ENCODE assay signal across 23 cellular contexts in the genomic region with DNA sequence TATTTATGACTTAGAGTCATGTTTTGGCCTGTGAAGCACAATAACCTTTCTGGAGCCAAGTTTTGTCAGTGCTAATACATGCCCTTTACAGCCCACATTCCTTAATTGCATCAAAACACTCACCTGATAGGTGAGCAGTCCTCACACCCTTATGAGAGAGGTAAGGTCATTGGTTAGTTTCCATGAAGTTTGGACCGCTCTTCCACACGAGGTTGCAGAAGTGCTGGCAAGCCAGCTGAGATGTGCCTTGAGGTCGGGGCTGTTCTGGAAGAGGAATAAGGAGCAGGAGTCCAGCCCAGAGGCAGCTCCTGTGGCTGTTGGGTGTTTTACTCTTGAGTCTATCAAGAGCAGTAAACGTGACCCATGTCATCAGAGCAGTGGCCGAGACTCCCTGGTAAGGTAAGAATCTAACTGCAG.
DNase-seq lines count a peak whose midpoint lies in the region; ATAC-seq and TF ChIP-seq lines count a peak whose summit lies in the region.
"Had no signal": no experiment of that assay in that cellular context is flagged by ENCODE, and none has a peak within 500 bp of the region (broad histone marks: within the 10 kb centered on the region; RNA-seq: fewer than 3 reads in every experiment).

No MANE protein-coding gene starts in this region.

- no peak for TF ChIP-seq CTCF in liver (IDR thresholded peaks at IDR 0.05; ENCODE audit: low read depth, low read length, missing input control)
- TF ChIP-seq CTCF in right lobe of liver (IDR thresholded peaks at IDR 0.05), result no peak
- TF ChIP-seq CTCF in hepatocyte (IDR thresholded peaks at IDR 0.05; ENCODE audit: poor library complexity), result no peak
- TF ChIP-seq CTCF in vagina (IDR thresholded peaks at IDR 0.05), result no peak
- TF ChIP-seq CTCF in endodermal cell (conservative IDR thresholded peaks at IDR 0.05), result no peak

- no peak overlapping the region for H3K27ac Mint-ChIP-seq in activated T-helper 1 cell treated with anti-CD3 and anti-CD28 coated beads, Interleukin-12 subunit alpha, Interleukin-12 subunit beta, Interleukin-2, Interleukin-4 antibody, amounts not matched to agents 30 ng/mL and 10 ng/mL and 1 ng/mL, durations not matched to agents 14 hours and 24 hours and 36 hours
- H3K27ac Mint-ChIP-seq in endodermal cell, result no peak overlapping the region
- H3K27ac Mint-ChIP-seq: activated CD8-positive, alpha-beta memory T cell treated with anti-CD3 and anti-CD28 coated beads, Interleukin-2, amount 10 ng/mL, durations not matched to agents 7 days and 5 days; CD8-positive, alpha-beta T cell; neural progenitor cell; T-helper 1 cell treated with Interleukin-12 subunit alpha and Interleukin-12 subunit beta and Interleukin-4 antibody, amounts not matched to agents 30 μg/mL and 1 μg/mL, for 36 hours had no signal

- no peak overlapping the region for H3K9ac ChIP-seq in liver (ENCODE audit: low read depth in 1 of 2, low read length in 2 of 2)
- no peak overlapping the region for H3K9ac ChIP-seq in trophoblast cell (ENCODE audit: low read length)
- H3K9ac ChIP-seq in endodermal cell (ENCODE audit: extremely low read depth, low read length, poor library complexity, severe bottlenecking), result no peak overlapping the region
- H3K9ac ChIP-seq: neural progenitor cell had no signal

- H3K79me2 ChIP-seq in hepatocyte, result peaks cover 9% of the 10 kb centered on the region
- no peaks in the 10 kb centered on the region for H3K79me2 ChIP-seq in trophoblast cell (ENCODE audit: control insufficient read depth, insufficient read depth, low read length, poor library complexity)

- H3K23ac ChIP-seq in trophoblast cell (ENCODE audit: low read length), result no peak overlapping the region

- H2AFZ ChIP-seq in hepatocyte (no peak overlapping the region), trophoblast cell (ENCODE audit: insufficient read depth, low read length, poor library complexity) (no peak overlapping the region)
- H2AFZ ChIP-seq: neural progenitor cell had no signal

- no peak overlapping the region for H3K18ac ChIP-seq in trophoblast cell (ENCODE audit: low read length)

- H3K36me3 ChIP-seq in liver (ENCODE audit: control insufficient read depth in 4 of 4, insufficient read depth in 3 of 4, low read depth in 1 of 4, low read length in 3 of 4), result peaks cover 0 to 9% (median 3%) of the 10 kb centered on the region in 4 donors
- peaks cover 0 to 7% (median 3%) of the 10 kb centered on the region in 4 donors for H3K36me3 ChIP-seq in right lobe of liver
- no peaks in the 10 kb centered on the region for H3K36me3 ChIP-seq in hepatocyte (replicated peaks; ENCODE audit: insufficient read depth, low read depth)
- H3K36me3 ChIP-seq in trophoblast cell (ENCODE audit: control insufficient read depth in 1 of 2, insufficient read depth in 2 of 2, low read length in 2 of 2), result no peaks in the 10 kb centered on the region
- H3K36me3 ChIP-seq in vagina, result no peaks in the 10 kb centered on the region
- no peaks in the 10 kb centered on the region for H3K36me3 ChIP-seq in endodermal cell (ENCODE audit: control insufficient read depth, insufficient read depth, low read length)
- H3K36me3 ChIP-seq: neural progenitor cell had no signal

- no peaks in the 10 kb centered on the region for H3K27me3 ChIP-seq in liver (ENCODE audit: control insufficient read depth in 4 of 4, insufficient read depth in 4 of 4, low read length in 3 of 4)
- H3K27me3 ChIP-seq in right lobe of liver, result no peaks in the 10 kb centered on the region
- H3K27me3 ChIP-seq in hepatocyte, result no peaks in the 10 kb centered on the region
- no peaks in the 10 kb centered on the region for H3K27me3 ChIP-seq in trophoblast cell (ENCODE audit: insufficient read depth, low read length)
- no peaks in the 10 kb centered on the region for H3K27me3 ChIP-seq in vagina
- H3K27me3 ChIP-seq in endodermal cell (ENCODE audit: control insufficient read depth, insufficient read depth, low read length, poor library complexity, severe bottlenecking), result no peaks in the 10 kb centered on the region
- H3K27me3 ChIP-seq: ascending aorta, esophagus muscularis mucosa, neural progenitor cell had no signal

- peaks cover 11% of the 10 kb centered on the region for H3K4me1 Mint-ChIP-seq in activated T-helper 1 cell treated with anti-CD3 and anti-CD28 coated beads, Interleukin-12 subunit alpha, Interleukin-12 subunit beta, Interleukin-2, Interleukin-4 antibody, amounts not matched to agents 30 ng/mL and 10 ng/mL and 1 ng/mL, durations not matched to agents 14 hours and 24 hours and 36 hours (ENCODE audit: low read depth)
- H3K4me1 Mint-ChIP-seq in endodermal cell, result peaks cover 46% of the 10 kb centered on the region

- no peak for ATAC-seq in right lobe of liver
- no peak for ATAC-seq in HG02970 (IDR thresholded peaks at IDR 0.05; ENCODE audit: low FRiP score, unreplicated experiment)
- ATAC-seq: activated CD4-positive, CD25-positive, alpha-beta regulatory T cell treated with anti-CD3 and anti-CD28 coated beads, Interleukin-2, amount 50 U/mL, for 24 hours; activated CD8-positive, alpha-beta memory T cell treated with anti-CD3 and anti-CD28 coated beads, Interleukin-2, amount 10 ng/mL, durations not matched to agents 7 days and 5 days; CD8-positive, alpha-beta T cell; GM12878; HepG2 had no signal

- TF ChIP-seq POLR2A in right lobe of liver (IDR thresholded peaks at IDR 0.05) (no peak), vagina (IDR thresholded peaks at IDR 0.05) (no peak)

- H3K9me3 ChIP-seq in liver (ENCODE audit: control insufficient read depth in 4 of 4, low read length in 3 of 4) (no peaks in the 10 kb centered on the region), right lobe of liver (no peaks in the 10 kb centered on the region), hepatocyte (ENCODE audit: low read depth) (no peaks in the 10 kb centered on the region), trophoblast cell (ENCODE audit: insufficient read depth, low read depth, low read length) (no peaks in the 10 kb centered on the region), vagina (no peaks in the 10 kb centered on the region), endodermal cell (ENCODE audit: control insufficient read depth, low read length) (no peaks in the 10 kb centered on the region)
- H3K9me3 ChIP-seq: ascending aorta, esophagus muscularis mucosa, left ventricle myocardium inferior had no signal

- no peak overlapping the region for H3K4ac ChIP-seq in trophoblast cell (ENCODE audit: low read depth, low read length)

- H3K14ac ChIP-seq in trophoblast cell (ENCODE audit: low read length), result no peak overlapping the region

- H2BK12ac ChIP-seq in trophoblast cell (ENCODE audit: low read length), result peak overlapping the region; percentile 7

- H3K27me3 Mint-ChIP-seq in activated T-helper 1 cell treated with anti-CD3 and anti-CD28 coated beads, Interleukin-12 subunit alpha, Interleukin-12 subunit beta, Interleukin-2, Interleukin-4 antibody, amounts not matched to agents 30 ng/mL and 10 ng/mL and 1 ng/mL, durations not matched to agents 14 hours and 24 hours and 36 hours (ENCODE audit: insufficient read depth), result peaks cover 3% of the 10 kb centered on the region
- no peaks in the 10 kb centered on the region for H3K27me3 Mint-ChIP-seq in endodermal cell (ENCODE audit: insufficient read depth)
- H3K27me3 Mint-ChIP-seq: activated CD8-positive, alpha-beta memory T cell treated with anti-CD3 and anti-CD28 coated beads, Interleukin-2, amount 10 ng/mL, durations not matched to agents 7 days and 5 days had no signal

- no peak for TF ChIP-seq RAD21 in liver (IDR thresholded peaks at IDR 0.05)

- 77% methylated on average over 5 of the region's 5 CpGs for WGBS in liver
- WGBS in right lobe of liver (ENCODE audit: insufficient coverage, low coverage, low lambda C conversion rate, missing lambda C conversion rate), result 49% methylated on average over 2 of the region's 5 CpGs
- 82% methylated on average over 5 of the region's 5 CpGs for WGBS in hepatocyte (ENCODE audit: low lambda C conversion rate, missing lambda C conversion rate)
- WGBS in trophoblast cell (ENCODE audit: extremely low coverage, insufficient coverage, insufficient read length), result no CpG with 5 or more reads among the region's 5 CpGs
- 83 to 92% methylated on average over 3 to 5 of the region's 5 CpGs for WGBS in endodermal cell (ENCODE audit: insufficient coverage in 1 of 2, insufficient read length in 1 of 2), 2 experiments

- H4K20me1 ChIP-seq in hepatocyte (ENCODE audit: insufficient read depth, poor library complexity, severe bottlenecking), result no peaks in the 10 kb centered on the region

- H2AK5ac ChIP-seq in trophoblast cell (ENCODE audit: low read length), result no peak overlapping the region

- peak overlapping the region; percentile 15 for H4K91ac ChIP-seq in trophoblast cell (ENCODE audit: low read depth, low read length)

- intact Hi-C loops in right lobe of liver (cut with DNase I) (no loop called here), vagina (cut with DNase I) (no loop called here)
- intact Hi-C loops in activated T-helper 1 cell treated with anti-CD3 and anti-CD28 coated beads, Interleukin-12 subunit alpha, Interleukin-12 subunit beta, Interleukin-2, Interleukin-4 antibody, amounts not matched to agents 30 ng/mL and 10 ng/mL and 1 ng/mL, durations not matched to agents 14 hours and 24 hours and 36 hours (cut with micrococcal nuclease), result no loop called here

- H2BK5ac ChIP-seq in trophoblast cell (ENCODE audit: low read depth, low read length, poor library complexity), result no peak overlapping the region

- no peak overlapping the region for H4K12ac ChIP-seq in trophoblast cell (ENCODE audit: low read depth, low read length)

- H4K8ac ChIP-seq in trophoblast cell (ENCODE audit: low read depth, low read length), result no peak overlapping the region

- no peak overlapping the region for H3K4me3 Mint-ChIP-seq in activated T-helper 1 cell treated with anti-CD3 and anti-CD28 coated beads, Interleukin-12 subunit alpha, Interleukin-12 subunit beta, Interleukin-2, Interleukin-4 antibody, amounts not matched to agents 30 ng/mL and 10 ng/mL and 1 ng/mL, durations not matched to agents 14 hours and 24 hours and 36 hours
- no peak overlapping the region for H3K4me3 Mint-ChIP-seq in endodermal cell
- H3K4me3 Mint-ChIP-seq: activated CD8-positive, alpha-beta memory T cell treated with anti-CD3 and anti-CD28 coated beads, Interleukin-2, amount 10 ng/mL, durations not matched to agents 7 days and 5 days; CD8-positive, alpha-beta T cell; neural progenitor cell; T-helper 1 cell treated with Interleukin-12 subunit alpha and Interleukin-12 subunit beta and Interleukin-4 antibody, amounts not matched to agents 30 μg/mL and 1 μg/mL, for 36 hours had no signal

- H3K79me1 ChIP-seq in trophoblast cell (ENCODE audit: low read length), result peaks cover 12% of the 10 kb centered on the region

- H3K4me3 ChIP-seq in liver (ENCODE audit: low read depth in 1 of 3, low read length in 3 of 3) (no peak overlapping the region), right lobe of liver (no peak overlapping the region), hepatocyte (no peak overlapping the region), trophoblast cell (ENCODE audit: low read depth, low read length) (no peak overlapping the region), vagina (no peak overlapping the region), endodermal cell (ENCODE audit: low read length) (no peak overlapping the region)
- H3K4me3 ChIP-seq: ascending aorta, coronary artery, esophagus muscularis mucosa, GM12878, left ventricle myocardium inferior, neural progenitor cell had no signal

- H3K4me1 ChIP-seq in liver (ENCODE audit: control insufficient read depth in 4 of 4, insufficient read depth in 4 of 4, low read length in 3 of 4), result peaks cover 6 to 31% (median 19%) of the 10 kb centered on the region in 4 donors
- H3K4me1 ChIP-seq in right lobe of liver, result peaks cover 0 to 44% (median 18%) of the 10 kb centered on the region in 4 donors
- peaks cover 43% of the 10 kb centered on the region for H3K4me1 ChIP-seq in hepatocyte (ENCODE audit: insufficient read depth)
- peaks cover 21 to 28% of the 10 kb centered on the region in 2 experiments for H3K4me1 ChIP-seq in trophoblast cell (ENCODE audit: control insufficient read depth in 1 of 2, insufficient read depth in 2 of 2, low read length in 2 of 2)
- peaks cover 47% of the 10 kb centered on the region for H3K4me1 ChIP-seq in vagina
- H3K4me1 ChIP-seq in endodermal cell (ENCODE audit: control insufficient read depth, insufficient read depth, low read length), result peaks cover 15% of the 10 kb centered on the region

- no peaks in the 10 kb centered on the region for H3K9me2 ChIP-seq in hepatocyte (replicated peaks; ENCODE audit: insufficient read depth)

- H3K27ac ChIP-seq in liver (ENCODE audit: low read depth in 1 of 2, low read length in 2 of 2) (peak overlapping the region; percentile 1 to 28), right lobe of liver (no peak overlapping the region), hepatocyte (peak overlapping the region; percentile 68), trophoblast cell (ENCODE audit: low read depth, low read length) (peak overlapping the region; percentile 28), vagina (peak overlapping the region; percentile 23), endodermal cell (ENCODE audit: low read depth, low read length) (no peak overlapping the region)
- H3K27ac ChIP-seq: ascending aorta, coronary artery, esophagus muscularis mucosa, left ventricle myocardium inferior, neural progenitor cell had no signal

- H2BK120ac ChIP-seq in trophoblast cell (ENCODE audit: insufficient read depth, low read length, poor library complexity), result peak overlapping the region; percentile 9

- DNase-seq in right lobe of liver (no peak), hepatocyte (ENCODE audit: low spot score) (no peak), trophoblast cell (peak in 1 of 2 donors; percentile 54), vagina (ENCODE audit: extremely low spot score in 2 of 2) (no peak), endodermal cell (no peak)
- no peak for DNase-seq in activated T-helper 1 cell treated with anti-CD3 and anti-CD28 coated beads, Interleukin-12 subunit alpha, Interleukin-12 subunit beta, Interleukin-2, Interleukin-4 antibody, amounts not matched to agents 30 ng/mL and 10 ng/mL and 1 ng/mL, durations not matched to agents 14 hours and 24 hours and 36 hours (ENCODE audit: low spot score)
- DNase-seq: activated CD8-positive, alpha-beta memory T cell treated with anti-CD3 and anti-CD28 coated beads, Interleukin-2, amount 10 ng/mL, durations not matched to agents 7 days and 5 days; activated gamma-delta T cell; CD8-positive, alpha-beta T cell; H7; left ventricle myocardium inferior; NK-92 treated with Interleukin-12 subunit alpha and Interleukin-12 subunit beta, amount 100 ng/mL, for 24 hours; Right ventricle myocardium superior had no signal

- H3K4me2 ChIP-seq in hepatocyte, result no peak overlapping the region
- H3K4me2 ChIP-seq in trophoblast cell (ENCODE audit: low read length), result no peak overlapping the region

- H3K9me3 Mint-ChIP-seq in activated T-helper 1 cell treated with anti-CD3 and anti-CD28 coated beads, Interleukin-12 subunit alpha, Interleukin-12 subunit beta, Interleukin-2, Interleukin-4 antibody, amounts not matched to agents 30 ng/mL and 10 ng/mL and 1 ng/mL, durations not matched to agents 14 hours and 24 hours and 36 hours, result no peaks in the 10 kb centered on the region
- H3K9me3 Mint-ChIP-seq in endodermal cell, result no peaks in the 10 kb centered on the region
- H3K9me3 Mint-ChIP-seq: CD8-positive, alpha-beta T cell; neural progenitor cell; T-helper 1 cell treated with Interleukin-12 subunit alpha and Interleukin-12 subunit beta and Interleukin-4 antibody, amounts not matched to agents 30 μg/mL and 1 μg/mL, for 36 hours had no signal

- H3K36me3 Mint-ChIP-seq in activated T-helper 1 cell treated with anti-CD3 and anti-CD28 coated beads, Interleukin-12 subunit alpha, Interleukin-12 subunit beta, Interleukin-2, Interleukin-4 antibody, amounts not matched to agents 30 ng/mL and 10 ng/mL and 1 ng/mL, durations not matched to agents 14 hours and 24 hours and 36 hours (ENCODE audit: low read depth), result no peaks in the 10 kb centered on the region
- H3K36me3 Mint-ChIP-seq in endodermal cell (ENCODE audit: low read depth), result peaks cover 4% of the 10 kb centered on the region
- H3K36me3 Mint-ChIP-seq: activated CD8-positive, alpha-beta memory T cell treated with anti-CD3 and anti-CD28 coated beads, Interleukin-2, amount 10 ng/mL, durations not matched to agents 7 days and 5 days; neural progenitor cell had no signal

Comparison
In these comparisons a context has a peak if more than half of its experiments do, and no peak if none do; other contexts are left out.
1. H3K27ac ChIP-seq: peak in liver (2 of 2), hepatocyte (single experiment), trophoblast cell (single experiment) and vagina (single experiment); none in right lobe of liver (0 of 3) and endodermal cell (single experiment).